In genomic region chr3:21750831-21751391, GRCh38 we compare ENCODE assay signal across 10 cellular contexts. TPM values are rescaled to one million over a fixed set of nuclear protein-coding genes. Genes with fewer than 3 reads are reported as not detected.
A peak's percentile ranks its signal among the peaks of the same experiment; 100 is the strongest.
DNase-seq lines count a peak whose midpoint lies in the region; ATAC-seq and TF ChIP-seq lines count a peak whose summit lies in the region.
"Had no signal": no experiment of that assay in that cellular context is flagged by ENCODE, and none has a peak within 500 bp of the region (broad histone marks: within the 10 kb centered on the region; RNA-seq: fewer than 3 reads in every experiment).

ZNF385D (minus strand) TSS chr3:21751210; CDS start chr3:21750916, 294 bp downstream.

- H3K4me3 Mint-ChIP-seq in CD8-positive, alpha-beta T cell, result no peak within 1 kb of the TSS
- H3K4me3 Mint-ChIP-seq in activated CD8-positive, alpha-beta T cell treated with anti-CD3 and anti-CD28 coated beads, Interleukin-2, amount 10 ng/mL, durations not matched to agents 7 days and 5 days, result no peak within 1 kb of the TSS
- H3K4me3 Mint-ChIP-seq: naive B cell had no signal

- H3K4me3 ChIP-seq in H7 (ENCODE audit: insufficient read depth, low read depth, low read length), result peak within 1 kb of the TSS; percentile 45
- no peak within 1 kb of the TSS for H3K4me3 ChIP-seq in CD8-positive, alpha-beta T cell (ENCODE audit: low read depth, low read length)

- H3K27ac ChIP-seq in CD8-positive, alpha-beta T cell (ENCODE audit: low read depth, low read length), result no peak within 1 kb of the TSS

- no peak for ATAC-seq in CD8-positive, alpha-beta T cell
- ATAC-seq in activated CD8-positive, alpha-beta T cell treated with anti-CD3 and anti-CD28 coated beads, Interleukin-2, amount 10 ng/mL, durations not matched to agents 7 days and 5 days, result no peak
- ATAC-seq in GM19324 (IDR thresholded peaks at IDR 0.05; ENCODE audit: low FRiP score, unreplicated experiment), result no peak

- CTCF ChIA-PET in CD8-positive, alpha-beta T cell (lab: Charles Lee), result no interaction called here
- CTCF ChIA-PET in activated CD8-positive, alpha-beta T cell treated with anti-CD3 and anti-CD28 coated beads, Interleukin-2, amount 10 ng/mL, durations not matched to agents 7 days and 5 days (lab: Charles Lee), result no interaction called here

- DNase-seq in H7 (peak; percentile 83), astrocyte of the hippocampus (ENCODE audit: low read depth, low spot score) (peak; percentile 87), hypothalamus (lab: John Stamatoyannopoulos, UW) (peak in 33 of 51 donors; percentile 2 to 73 (median 21)), retina (peak; percentile 91), NCI-H2029 treated with DMSO at 0.1 percent for 48 hours (lab: John Stamatoyannopoulos, UW) (no peak)
- no peak for DNase-seq in CD8-positive, alpha-beta T cell
- no peak for DNase-seq in activated CD8-positive, alpha-beta T cell treated with anti-CD3 and anti-CD28 coated beads, Interleukin-2, amount 10 ng/mL, durations not matched to agents 7 days and 5 days
- DNase-seq: naive B cell had no signal

- no peaks in the 10 kb centered on the region for H3K9me3 ChIP-seq in CD8-positive, alpha-beta T cell (ENCODE audit: low read length)

- POLR2A ChIA-PET in CD8-positive, alpha-beta T cell (lab: Charles Lee), result no interaction called here
- POLR2A ChIA-PET in activated CD8-positive, alpha-beta T cell treated with anti-CD3 and anti-CD28 coated beads, Interleukin-2, amount 10 ng/mL, durations not matched to agents 7 days and 5 days (lab: Charles Lee), result no interaction called here

- no peak for TF ChIP-seq CTCF in CD8-positive, alpha-beta T cell (IDR thresholded peaks at IDR 0.05)

- no peaks in the 10 kb centered on the region for H3K36me3 Mint-ChIP-seq in CD8-positive, alpha-beta T cell
- H3K36me3 Mint-ChIP-seq in activated CD8-positive, alpha-beta T cell treated with anti-CD3 and anti-CD28 coated beads, Interleukin-2, amount 10 ng/mL, durations not matched to agents 7 days and 5 days (ENCODE audit: low read depth), result no peaks in the 10 kb centered on the region
- H3K36me3 Mint-ChIP-seq: naive B cell had no signal

- H3K36me3 ChIP-seq in H7 (replicated peaks; ENCODE audit: control insufficient read depth, insufficient read depth, low read length), result no peaks in the 10 kb centered on the region
- H3K36me3 ChIP-seq in CD8-positive, alpha-beta T cell (ENCODE audit: insufficient read depth, low read length), result no peaks in the 10 kb centered on the region

- peaks cover 4% of the 10 kb centered on the region for H3K9me3 Mint-ChIP-seq in CD8-positive, alpha-beta T cell
- peaks cover under 1% of the 10 kb centered on the region for H3K9me3 Mint-ChIP-seq in activated CD8-positive, alpha-beta T cell treated with anti-CD3 and anti-CD28 coated beads, Interleukin-2, amount 10 ng/mL, durations not matched to agents 7 days and 5 days (ENCODE audit: insufficient read depth)

- H3K4me1 ChIP-seq in CD8-positive, alpha-beta T cell (ENCODE audit: insufficient read depth, low read length), result no peaks in the 10 kb centered on the region

- peaks cover 6% of the 10 kb centered on the region for H3K27me3 ChIP-seq in H7 (ENCODE audit: control insufficient read depth, insufficient read depth, low read length)
- H3K27me3 ChIP-seq in CD8-positive, alpha-beta T cell (ENCODE audit: insufficient read depth, low read length), result no peaks in the 10 kb centered on the region

- H3K4me1 Mint-ChIP-seq in CD8-positive, alpha-beta T cell (ENCODE audit: low read depth), result no peaks in the 10 kb centered on the region
- H3K4me1 Mint-ChIP-seq in activated CD8-positive, alpha-beta T cell treated with anti-CD3 and anti-CD28 coated beads, Interleukin-2, amount 10 ng/mL, durations not matched to agents 7 days and 5 days (ENCODE audit: low read depth), result no peaks in the 10 kb centered on the region
- H3K4me1 Mint-ChIP-seq: naive B cell had no signal

- intact Hi-C loops in CD8-positive, alpha-beta T cell (cut with DNase I, micrococcal nuclease), result no loop called here

- no peaks in the 10 kb centered on the region for H3K27me3 Mint-ChIP-seq in CD8-positive, alpha-beta T cell (ENCODE audit: low read depth)
- no peaks in the 10 kb centered on the region for H3K27me3 Mint-ChIP-seq in activated CD8-positive, alpha-beta T cell treated with anti-CD3 and anti-CD28 coated beads, Interleukin-2, amount 10 ng/mL, durations not matched to agents 7 days and 5 days (ENCODE audit: low read depth)

- no peak within 1 kb of the TSS for H3K27ac Mint-ChIP-seq in CD8-positive, alpha-beta T cell
- H3K27ac Mint-ChIP-seq in activated CD8-positive, alpha-beta T cell treated with anti-CD3 and anti-CD28 coated beads, Interleukin-2, amount 10 ng/mL, durations not matched to agents 7 days and 5 days, result no peak within 1 kb of the TSS
- H3K27ac Mint-ChIP-seq: naive B cell had no signal

RNA-seq across cellular contexts. Expression of gene ZNF385D, which starts in this region (rescaled TPM):
- total RNA-seq in H7 (2014; rRNA removed; shearing (Covaris generic)), result 0.11 and 0.17 TPM in 2 replicates
- total RNA-seq in CD8-positive, alpha-beta T cell, result not detected
- not detected for total RNA-seq in activated CD8-positive, alpha-beta T cell treated with anti-CD3 and anti-CD28 coated beads, Interleukin-2, amount 10 ng/mL, durations not matched to agents 7 days and 5 days
- total RNA-seq: SK-MEL-5 had no signal

Comparison
In these comparisons a context has a peak if more than half of its experiments do, and no peak if none do; other contexts are left out.
1. Peak in DNase-seq and H3K4me3 ChIP-seq in H7; RNA of the gene not detected or under 1 TPM.
2. DNase-seq: peak in astrocyte of the hippocampus (single experiment), hypothalamus (33 of 51) and retina (single experiment); none in CD8-positive, alpha-beta T cell (0 of 7), activated CD8-positive, alpha-beta T cell treated with anti-CD3 and anti-CD28 coated beads, Interleukin-2, amount 10 ng/mL, durations not matched to agents 7 days and 5 days (single experiment) and NCI-H2029 treated with DMSO at 0.1 percent for 48 hours (single experiment).